ENCODE assay signal across 1 cellular context in genomic region chr6:111610548-111611172, GRCh38.
TF ChIP-seq lines count a peak whose summit lies in the region.

No MANE protein-coding gene starts in this region.

TF ChIP-seq in HepG2, 621 proteins besides CTCF, POLR2A, EP300 and RAD21 (continued from another document and continues in another):
- TF ChIP-seq, protein P1, sequence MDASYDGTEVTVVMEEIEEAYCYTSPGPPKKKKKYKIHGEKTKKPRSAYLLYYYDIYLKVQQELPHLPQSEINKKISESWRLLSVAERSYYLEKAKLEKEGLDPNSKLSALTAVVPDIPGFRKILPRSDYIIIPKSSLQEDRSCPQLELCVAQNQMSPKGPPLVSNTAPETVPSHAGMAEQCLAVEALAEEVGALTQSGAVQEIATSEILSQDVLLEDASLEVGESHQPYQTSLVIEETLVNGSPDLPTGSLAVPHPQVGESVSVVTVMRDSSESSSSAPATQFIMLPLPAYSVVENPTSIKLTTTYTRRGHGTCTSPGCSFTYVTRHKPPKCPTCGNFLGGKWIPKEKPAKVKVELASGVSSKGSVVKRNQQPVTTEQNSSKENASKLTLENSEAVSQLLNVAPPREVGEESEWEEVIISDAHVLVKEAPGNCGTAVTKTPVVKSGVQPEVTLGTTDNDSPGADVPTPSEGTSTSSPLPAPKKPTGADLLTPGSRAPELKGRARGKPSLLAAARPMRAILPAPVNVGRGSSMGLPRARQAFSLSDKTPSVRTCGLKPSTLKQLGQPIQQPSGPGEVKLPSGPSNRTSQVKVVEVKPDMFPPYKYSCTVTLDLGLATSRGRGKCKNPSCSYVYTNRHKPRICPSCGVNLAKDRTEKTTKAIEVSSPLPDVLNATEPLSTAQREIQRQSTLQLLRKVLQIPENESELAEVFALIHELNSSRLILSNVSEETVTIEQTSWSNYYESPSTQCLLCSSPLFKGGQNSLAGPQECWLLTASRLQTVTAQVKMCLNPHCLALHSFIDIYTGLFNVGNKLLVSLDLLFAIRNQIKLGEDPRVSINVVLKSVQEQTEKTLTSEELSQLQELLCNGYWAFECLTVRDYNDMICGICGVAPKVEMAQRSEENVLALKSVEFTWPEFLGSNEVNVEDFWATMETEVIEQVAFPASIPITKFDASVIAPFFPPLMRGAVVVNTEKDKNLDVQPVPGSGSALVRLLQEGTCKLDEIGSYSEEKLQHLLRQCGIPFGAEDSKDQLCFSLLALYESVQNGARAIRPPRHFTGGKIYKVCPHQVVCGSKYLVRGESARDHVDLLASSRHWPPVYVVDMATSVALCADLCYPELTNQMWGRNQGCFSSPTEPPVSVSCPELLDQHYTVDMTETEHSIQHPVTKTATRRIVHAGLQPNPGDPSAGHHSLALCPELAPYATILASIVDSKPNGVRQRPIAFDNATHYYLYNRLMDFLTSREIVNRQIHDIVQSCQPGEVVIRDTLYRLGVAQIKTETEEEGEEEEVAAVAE (CRISPR knock-in tag; IDR thresholded peaks at IDR 0.05; ENCODE audit: borderline replicate concordance): peak; percentile 89
- no peak for TF ChIP-seq ZNF20 (CRISPR knock-in tag; IDR thresholded peaks at IDR 0.05)
- no peak for TF ChIP-seq ATM (IDR thresholded peaks at IDR 0.05; ENCODE audit: borderline replicate concordance)
- no peak for TF ChIP-seq EZH2 (conservative IDR thresholded peaks at IDR 0.05; ENCODE audit: low read depth, low read length)
- no peak for TF ChIP-seq TFDP2 (CRISPR knock-in tag; IDR thresholded peaks at IDR 0.05)
- TF ChIP-seq ZNF569 (CRISPR knock-in tag; IDR thresholded peaks at IDR 0.05; ENCODE audit: borderline replicate concordance): no peak
- peak; percentile 75; the same call in 1 of the 2 replicates for TF ChIP-seq MEIS1 (CRISPR knock-in tag; IDR thresholded peaks at IDR 0.05; ENCODE audit: borderline replicate concordance)
- TF ChIP-seq, protein P2, sequence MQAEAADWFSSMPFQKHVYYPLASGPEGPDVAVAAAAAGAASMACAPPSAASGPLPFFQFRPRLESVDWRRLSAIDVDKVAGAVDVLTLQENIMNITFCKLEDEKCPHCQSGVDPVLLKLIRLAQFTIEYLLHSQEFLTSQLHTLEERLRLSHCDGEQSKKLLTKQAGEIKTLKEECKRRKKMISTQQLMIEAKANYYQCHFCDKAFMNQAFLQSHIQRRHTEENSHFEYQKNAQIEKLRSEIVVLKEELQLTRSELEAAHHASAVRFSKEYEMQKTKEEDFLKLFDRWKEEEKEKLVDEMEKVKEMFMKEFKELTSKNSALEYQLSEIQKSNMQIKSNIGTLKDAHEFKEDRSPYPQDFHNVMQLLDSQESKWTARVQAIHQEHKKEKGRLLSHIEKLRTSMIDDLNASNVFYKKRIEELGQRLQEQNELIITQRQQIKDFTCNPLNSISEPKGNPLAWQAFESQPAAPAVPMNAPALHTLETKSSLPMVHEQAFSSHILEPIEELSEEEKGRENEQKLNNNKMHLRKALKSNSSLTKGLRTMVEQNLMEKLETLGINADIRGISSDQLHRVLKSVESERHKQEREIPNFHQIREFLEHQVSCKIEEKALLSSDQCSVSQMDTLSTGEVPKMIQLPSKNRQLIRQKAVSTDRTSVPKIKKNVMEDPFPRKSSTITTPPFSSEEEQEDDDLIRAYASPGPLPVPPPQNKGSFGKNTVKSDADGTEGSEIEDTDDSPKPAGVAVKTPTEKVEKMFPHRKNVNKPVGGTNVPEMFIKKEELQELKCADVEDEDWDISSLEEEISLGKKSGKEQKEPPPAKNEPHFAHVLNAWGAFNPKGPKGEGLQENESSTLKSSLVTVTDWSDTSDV (CRISPR knock-in tag; IDR thresholded peaks at IDR 0.05): no peak
- peak; percentile 82; the same call in 1 of the 2 replicates for TF ChIP-seq ZNF34 (CRISPR knock-in tag; IDR thresholded peaks at IDR 0.05; ENCODE audit: borderline replicate concordance)
- TF ChIP-seq ZNF629 (CRISPR knock-in tag; conservative IDR thresholded peaks at IDR 0.05): no peak; the same call in none of the 2 replicates
- peak; percentile 74 for TF ChIP-seq ZNF317 (CRISPR knock-in tag; IDR thresholded peaks at IDR 0.05)
- no peak for TF ChIP-seq ZNF776 (CRISPR knock-in tag; IDR thresholded peaks at IDR 0.05)
- TF ChIP-seq ZNF770 (CRISPR knock-in tag; IDR thresholded peaks at IDR 0.05): peak; percentile 69
- no peak for TF ChIP-seq SATB2 (CRISPR knock-in tag; IDR thresholded peaks at IDR 0.05)
- no peak for TF ChIP-seq AGO2 (optimal IDR thresholded peaks at IDR 0.05; ENCODE audit: low read depth, low read length)
- TF ChIP-seq ZNF30 (CRISPR knock-in tag; IDR thresholded peaks at IDR 0.05): no peak
- no peak for TF ChIP-seq NR3C1 (CRISPR knock-in tag; IDR thresholded peaks at IDR 0.05)
- TF ChIP-seq ZNF709 (CRISPR knock-in tag; IDR thresholded peaks at IDR 0.05): peak; percentile 86; the same call in 1 of the 2 replicates
- no peak for TF ChIP-seq ZNF180 (CRISPR knock-in tag; IDR thresholded peaks at IDR 0.05; ENCODE audit: borderline replicate concordance, low read depth)
- no peak for TF ChIP-seq PHB2 (IDR thresholded peaks at IDR 0.05; ENCODE audit: partially characterized antibody)
- TF ChIP-seq TBP (CRISPR knock-in tag; IDR thresholded peaks at IDR 0.05): no peak
- peak; percentile 48 for TF ChIP-seq GATAD1 (CRISPR knock-in tag; IDR thresholded peaks at IDR 0.05)
- peak; percentile 59; the same call in 1 of the 2 replicates for TF ChIP-seq ZNF160 (CRISPR knock-in tag; IDR thresholded peaks at IDR 0.05)
- no peak for TF ChIP-seq CREB3 (CRISPR knock-in tag; IDR thresholded peaks at IDR 0.05)
- TF ChIP-seq FIP1L1 (IDR thresholded peaks at IDR 0.05; ENCODE audit: borderline replicate concordance, insufficient read depth, low read depth, low read length): no peak
- 0 out of 2 replicates have a peak, but pooled peaks have one; percentile 35 for TF ChIP-seq ZFP36L1 (CRISPR knock-in tag; IDR thresholded peaks at IDR 0.05)
- TF ChIP-seq JUN (CRISPR knock-in tag; IDR thresholded peaks at IDR 0.05): 0 out of 2 replicates have a peak, but pooled peaks have one; percentile 7
- no peak for TF ChIP-seq ARID2 (CRISPR knock-in tag; IDR thresholded peaks at IDR 0.05; ENCODE audit: borderline replicate concordance)
- TF ChIP-seq MATR3 (CRISPR knock-in tag; IDR thresholded peaks at IDR 0.05): no peak
- no peak for TF ChIP-seq ZNF557 (CRISPR knock-in tag; IDR thresholded peaks at IDR 0.05)
- 0 out of 2 replicates have a peak, but pooled peaks have one; percentile 58 for TF ChIP-seq THAP11 (CRISPR knock-in tag; IDR thresholded peaks at IDR 0.05)
- TF ChIP-seq RBAK (CRISPR knock-in tag; IDR thresholded peaks at IDR 0.05): peak; percentile 39; the same call in 1 of the 2 replicates
- TF ChIP-seq, protein P3, sequence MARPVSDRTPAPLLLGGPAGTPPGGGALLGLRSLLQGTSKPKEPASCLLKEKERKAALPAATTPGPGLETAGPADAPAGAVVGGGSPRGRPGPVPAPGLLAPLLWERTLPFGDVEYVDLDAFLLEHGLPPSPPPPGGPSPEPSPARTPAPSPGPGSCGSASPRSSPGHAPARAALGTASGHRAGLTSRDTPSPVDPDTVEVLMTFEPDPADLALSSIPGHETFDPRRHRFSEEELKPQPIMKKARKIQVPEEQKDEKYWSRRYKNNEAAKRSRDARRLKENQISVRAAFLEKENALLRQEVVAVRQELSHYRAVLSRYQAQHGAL (CRISPR knock-in tag; IDR thresholded peaks at IDR 0.05; ENCODE audit: not compliant biosample characterization): no peak
- TF ChIP-seq NCOA1 (CRISPR knock-in tag; IDR thresholded peaks at IDR 0.05): no peak; the same call in 1 of the 2 replicates
- TF ChIP-seq ZFP36 (IDR thresholded peaks at IDR 0.05; ENCODE audit: borderline replicate concordance, low read depth, low read length, partially characterized antibody): no peak
- TF ChIP-seq MTA3 (CRISPR knock-in tag; IDR thresholded peaks at IDR 0.05): no peak
- peak; percentile 89 for TF ChIP-seq NCOR1 (IDR thresholded peaks at IDR 0.05; ENCODE audit: borderline replicate concordance, low read length)
- TF ChIP-seq GPN1 (CRISPR knock-in tag; IDR thresholded peaks at IDR 0.05; ENCODE audit: borderline replicate concordance): no peak
- TF ChIP-seq YEATS4 (CRISPR knock-in tag; IDR thresholded peaks at IDR 0.05; ENCODE audit: borderline replicate concordance): peak; percentile 43; the same call in 1 of the 2 replicates
- TF ChIP-seq, protein P4, sequence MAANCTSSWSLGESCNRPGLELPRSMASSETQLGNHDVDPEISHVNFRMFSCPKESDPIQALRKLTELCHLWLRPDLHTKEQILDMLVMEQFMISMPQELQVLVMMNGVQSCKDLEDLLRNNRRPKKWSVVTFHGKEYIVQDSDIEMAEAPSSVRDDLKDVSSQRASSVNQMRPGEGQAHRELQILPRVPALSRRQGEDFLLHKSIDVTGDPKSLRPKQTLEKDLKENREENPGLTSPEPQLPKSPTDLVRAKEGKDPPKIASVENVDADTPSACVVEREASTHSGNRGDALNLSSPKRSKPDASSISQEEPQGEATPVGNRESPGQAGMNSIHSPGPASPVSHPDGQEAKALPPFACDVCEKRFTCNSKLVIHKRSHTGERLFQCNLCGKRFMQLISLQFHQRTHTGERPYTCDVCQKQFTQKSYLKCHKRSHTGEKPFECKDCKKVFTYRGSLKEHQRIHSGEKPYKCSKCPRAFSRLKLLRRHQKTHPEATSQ (CRISPR knock-in tag; IDR thresholded peaks at IDR 0.05; ENCODE audit: borderline replicate concordance): no peak
- TF ChIP-seq ARNT (IDR thresholded peaks at IDR 0.05): no peak
- TF ChIP-seq ZNF800 (CRISPR knock-in tag; IDR thresholded peaks at IDR 0.05): 0 out of 2 replicates have a peak, but pooled peaks have one; percentile 35
- TF ChIP-seq TIGD3 (CRISPR knock-in tag; IDR thresholded peaks at IDR 0.05; ENCODE audit: borderline replicate concordance): no peak
- TF ChIP-seq, protein P5, sequence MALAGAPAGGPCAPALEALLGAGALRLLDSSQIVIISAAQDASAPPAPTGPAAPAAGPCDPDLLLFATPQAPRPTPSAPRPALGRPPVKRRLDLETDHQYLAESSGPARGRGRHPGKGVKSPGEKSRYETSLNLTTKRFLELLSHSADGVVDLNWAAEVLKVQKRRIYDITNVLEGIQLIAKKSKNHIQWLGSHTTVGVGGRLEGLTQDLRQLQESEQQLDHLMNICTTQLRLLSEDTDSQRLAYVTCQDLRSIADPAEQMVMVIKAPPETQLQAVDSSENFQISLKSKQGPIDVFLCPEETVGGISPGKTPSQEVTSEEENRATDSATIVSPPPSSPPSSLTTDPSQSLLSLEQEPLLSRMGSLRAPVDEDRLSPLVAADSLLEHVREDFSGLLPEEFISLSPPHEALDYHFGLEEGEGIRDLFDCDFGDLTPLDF (CRISPR knock-in tag; IDR thresholded peaks at IDR 0.05): no peak
- peak; percentile 71 for TF ChIP-seq ERF (CRISPR knock-in tag; IDR thresholded peaks at IDR 0.05)
- peak; percentile 91 for TF ChIP-seq PPARG (CRISPR knock-in tag; conservative IDR thresholded peaks at IDR 0.05)
- TF ChIP-seq NFE2 (CRISPR knock-in tag; IDR thresholded peaks at IDR 0.05): no peak
- no peak; the same call in 1 of the 2 replicates for TF ChIP-seq HIVEP1 (CRISPR knock-in tag; IDR thresholded peaks at IDR 0.05)
- peak; percentile 68; the same call in 1 of the 2 replicates for TF ChIP-seq KMT2A (CRISPR knock-in tag; IDR thresholded peaks at IDR 0.05)
- no peak for TF ChIP-seq ATAD3A (CRISPR knock-in tag; IDR thresholded peaks at IDR 0.05)
- no peak for TF ChIP-seq TGIF2 (CRISPR knock-in tag; IDR thresholded peaks at IDR 0.05)
